31 cellular contexts compared by ENCODE assay signal in genomic region chr16:86970726-86971125, GRCh38.
"Had no signal": no experiment of that assay in that cellular context is flagged by ENCODE, and none has a peak within 500 bp of the region (broad histone marks: within the 10 kb centered on the region; RNA-seq: fewer than 3 reads in every experiment).

No MANE protein-coding gene starts in this region.

- H3K27ac ChIP-seq: ascending aorta, cardiac muscle cell, KMS-11, SJSA1 had no signal

- H3K4me1 Mint-ChIP-seq: activated CD4-positive, alpha-beta T cell treated with anti-CD3 and anti-CD28 coated beads for 36 hours; activated CD4-positive, alpha-beta T cell treated with anti-CD3 and anti-CD28 coated beads, Interleukin-2, amount 10 ng/mL, durations not matched to agents 7 days and 5 days; activated naive CD4-positive, alpha-beta T cell treated with anti-CD3 and anti-CD28 coated beads, Interleukin-2, amount 50 U/mL, for 24 hours; activated naive CD8-positive, alpha-beta T cell treated with anti-CD3 and anti-CD28 coated beads, Interleukin-2, amount 10 ng/mL, durations not matched to agents 7 days and 5 days; WTC11 had no signal

- ATAC-seq: activated CD4-positive, alpha-beta T cell treated with anti-CD3 and anti-CD28 coated beads for 36 hours; activated CD4-positive, CD25-positive, alpha-beta regulatory T cell treated with anti-CD3 and anti-CD28 coated beads, Interleukin-2, amount 50 U/mL, for 24 hours; activated CD8-positive, alpha-beta T cell treated with anti-CD3 and anti-CD28 coated beads, Interleukin-2, amount 10 ng/mL, durations not matched to agents 7 days and 5 days; Panc1; WTC11 had no signal

- H3K36me3 ChIP-seq: ascending aorta, cardiac muscle cell, SJSA1 had no signal

- H3K9me3 Mint-ChIP-seq: activated naive CD4-positive, alpha-beta T cell treated with anti-CD3 and anti-CD28 coated beads, Interleukin-2, amount 50 U/mL, for 24 hours; activated T-cell treated with anti-CD3 and anti-CD28 coated beads, Interleukin-2, amount 50 U/mL, for 24 hours; activated T-helper 2 cell treated with anti-CD3 and anti-CD28 coated beads, Interferon-gamma antibody, Interleukin-2, Interleukin-4, amounts not matched to agents 10 μg/mL and 5 μg/mL and 100 μg/mL, durations not matched to agents 14 hours and 24 hours and 36 hours; T-helper 1 cell treated with Interleukin-12 subunit alpha and Interleukin-12 subunit beta and Interleukin-4 antibody, amounts not matched to agents 30 μg/mL and 1 μg/mL, for 36 hours; T-helper 2 cell treated with Interferon-gamma antibody and Interleukin-4, amounts not matched to agents 5 μg/mL and 100 μg/mL, for 36 hours had no signal

- H3K9me3 ChIP-seq: ascending aorta, SJSA1, SK-N-SH had no signal

- H3K27me3 ChIP-seq: ascending aorta, cardiac muscle cell, SJSA1 had no signal

- DNase-seq: activated CD4-positive, alpha-beta T cell treated with anti-CD3 and anti-CD28 coated beads for 36 hours; activated CD4-positive, alpha-beta T cell treated with anti-CD3 and anti-CD28 coated beads, Interleukin-2, amount 10 ng/mL, durations not matched to agents 7 days and 5 days; activated CD4-positive, alpha-beta T cell treated with anti-CD3 and anti-CD28 coated beads, Interleukin-2, amount 50 U/mL, for 48 hours; activated CD8-positive, alpha-beta T cell treated with anti-CD3 and anti-CD28 coated beads, Interleukin-2, amount 10 ng/mL, durations not matched to agents 7 days and 5 days; activated gamma-delta T cell; activated naive CD4-positive, alpha-beta T cell treated with Interleukin-2 at 50 U/mL for 16 hours; activated naive CD8-positive, alpha-beta T cell treated with anti-CD3 and anti-CD28 coated beads, Interleukin-2, amount 10 ng/mL, durations not matched to agents 7 days and 5 days; activated T-cell treated with anti-CD3 and anti-CD28 coated beads, Interleukin-2, amount 50 U/mL, for 24 hours; amygdala; MM.1S; NCI-H1092; NCI-H146; NCI-H1930; NCI-H2081 treated with DMSO at 0.1 percent for 48 hours; NCI-H226; NCI-H446 treated with DMSO at 0.1 percent for 48 hours; NCI-H524 treated with DMSO at 0.1 percent for 48 hours; RPMI8226; SHP77 treated with DMSO at 0.1 percent for 48 hours; SK-N-SH had no signal

- H3K27ac Mint-ChIP-seq: activated CD4-positive, alpha-beta T cell treated with anti-CD3 and anti-CD28 coated beads for 36 hours; activated CD4-positive, alpha-beta T cell treated with anti-CD3 and anti-CD28 coated beads, Interleukin-2, amount 10 ng/mL, durations not matched to agents 7 days and 5 days; activated CD8-positive, alpha-beta T cell treated with anti-CD3 and anti-CD28 coated beads, Interleukin-2, amount 10 ng/mL, durations not matched to agents 7 days and 5 days; activated naive CD4-positive, alpha-beta T cell treated with anti-CD3 and anti-CD28 coated beads, Interleukin-2, amount 50 U/mL, for 24 hours; activated naive CD8-positive, alpha-beta T cell treated with anti-CD3 and anti-CD28 coated beads, Interleukin-2, amount 10 ng/mL, durations not matched to agents 7 days and 5 days; activated T-cell treated with anti-CD3 and anti-CD28 coated beads, Interleukin-2, amount 50 U/mL, for 24 hours; activated T-helper 2 cell treated with anti-CD3 and anti-CD28 coated beads, Interferon-gamma antibody, Interleukin-2, Interleukin-4, amounts not matched to agents 10 μg/mL and 5 μg/mL and 100 μg/mL, durations not matched to agents 14 hours and 24 hours and 36 hours; T-helper 1 cell treated with Interleukin-12 subunit alpha and Interleukin-12 subunit beta and Interleukin-4 antibody, amounts not matched to agents 30 μg/mL and 1 μg/mL, for 36 hours; T-helper 2 cell treated with Interferon-gamma antibody and Interleukin-4, amounts not matched to agents 5 μg/mL and 100 μg/mL, for 36 hours; WTC11 had no signal

- H3K4me2 ChIP-seq: KMS-11, SK-N-SH had no signal

- H3K4me3 Mint-ChIP-seq: activated CD4-positive, alpha-beta T cell treated with anti-CD3 and anti-CD28 coated beads for 36 hours; activated CD4-positive, alpha-beta T cell treated with anti-CD3 and anti-CD28 coated beads, Interleukin-2, amount 10 ng/mL, durations not matched to agents 7 days and 5 days; activated CD8-positive, alpha-beta T cell treated with anti-CD3 and anti-CD28 coated beads, Interleukin-2, amount 10 ng/mL, durations not matched to agents 7 days and 5 days; activated naive CD4-positive, alpha-beta T cell treated with anti-CD3 and anti-CD28 coated beads, Interleukin-2, amount 50 U/mL, for 24 hours; activated naive CD8-positive, alpha-beta T cell treated with anti-CD3 and anti-CD28 coated beads, Interleukin-2, amount 10 ng/mL, durations not matched to agents 7 days and 5 days; activated T-cell treated with anti-CD3 and anti-CD28 coated beads, Interleukin-2, amount 50 U/mL, for 24 hours; T-helper 1 cell treated with Interleukin-12 subunit alpha and Interleukin-12 subunit beta and Interleukin-4 antibody, amounts not matched to agents 30 μg/mL and 1 μg/mL, for 36 hours; T-helper 2 cell treated with Interferon-gamma antibody and Interleukin-4, amounts not matched to agents 5 μg/mL and 100 μg/mL, for 36 hours; WTC11 had no signal

- H3K4me3 ChIP-seq: ascending aorta, cardiac muscle cell, SJSA1 had no signal

- H3K36me3 Mint-ChIP-seq: activated naive CD4-positive, alpha-beta T cell treated with anti-CD3 and anti-CD28 coated beads, Interleukin-2, amount 50 U/mL, for 24 hours; activated naive CD8-positive, alpha-beta T cell treated with anti-CD3 and anti-CD28 coated beads, Interleukin-2, amount 10 ng/mL, durations not matched to agents 7 days and 5 days; WTC11 had no signal

- H3K9ac ChIP-seq: KMS-11, SK-N-SH had no signal

- H3K27me3 Mint-ChIP-seq: activated CD4-positive, alpha-beta T cell treated with anti-CD3 and anti-CD28 coated beads, Interleukin-2, amount 10 ng/mL, durations not matched to agents 7 days and 5 days; activated naive CD8-positive, alpha-beta T cell treated with anti-CD3 and anti-CD28 coated beads, Interleukin-2, amount 10 ng/mL, durations not matched to agents 7 days and 5 days had no signal
